9 cellular contexts compared by ENCODE assay signal in genomic region chr12:49903700-49904423, GRCh38. TPM values are rescaled to one million over a fixed set of nuclear protein-coding genes. Genes with fewer than 3 reads are reported as not detected.
DNase-seq lines count a peak whose midpoint lies in the region; ATAC-seq and TF ChIP-seq lines count a peak whose summit lies in the region.
"Had no signal": no experiment of that assay in that cellular context is flagged by ENCODE, and none has a peak within 500 bp of the region (broad histone marks: within the 10 kb centered on the region; RNA-seq: fewer than 3 reads in every experiment).

Gene FAIM2 (minus strand): TSS chr12:49903900. CDS start chr12:49903792, 108 bp downstream.

- no peaks in the 10 kb centered on the region for H3K36me3 Mint-ChIP-seq in neural progenitor cell

- peaks cover 15% of the 10 kb centered on the region for H3F3A ChIP-seq in neural progenitor cell (ENCODE audit: low read depth)
- H3F3A ChIP-seq in MM.1S (ENCODE audit: insufficient read depth, low read length): no peaks in the 10 kb centered on the region

- H3K4me2 ChIP-seq in neural progenitor cell (peak within 1 kb of the TSS; percentile 77), MM.1S (ENCODE audit: low read depth, low read length) (no peak within 1 kb of the TSS)

- H3K4me3 Mint-ChIP-seq in neural progenitor cell: peak within 1 kb of the TSS; percentile 75

- peaks cover 9% of the 10 kb centered on the region for H3K27me3 ChIP-seq in BJ (ENCODE audit: control insufficient read depth, insufficient read depth, low read length)
- peaks cover 22% of the 10 kb centered on the region for H3K27me3 ChIP-seq in neural progenitor cell
- peaks cover 6% of the 10 kb centered on the region for H3K27me3 ChIP-seq in thymus (ENCODE audit: control insufficient read depth, insufficient read depth)
- peaks cover 14% of the 10 kb centered on the region; the same call in 1 of the 2 replicates for H3K27me3 ChIP-seq in MM.1S (replicated peaks; ENCODE audit: insufficient read depth, low read length)

- H3K36me3 ChIP-seq in BJ (ENCODE audit: control insufficient read depth, insufficient read depth, low read length): no peaks in the 10 kb centered on the region
- no peaks in the 10 kb centered on the region for H3K36me3 ChIP-seq in neural progenitor cell
- no peaks in the 10 kb centered on the region for H3K36me3 ChIP-seq in thymus (ENCODE audit: control insufficient read depth, insufficient read depth)
- H3K36me3 ChIP-seq in MM.1S (replicated peaks; ENCODE audit: insufficient read depth, low read length): no peaks in the 10 kb centered on the region

- ATAC-seq in GM19023 (IDR thresholded peaks at IDR 0.05; ENCODE audit: unreplicated experiment): no peak
- ATAC-seq: left colon had no signal

- no peak within 1 kb of the TSS for H3K9ac ChIP-seq in neural progenitor cell
- no peak within 1 kb of the TSS for H3K9ac ChIP-seq in MM.1S (ENCODE audit: low read length)

- no peak for TF ChIP-seq CTCF in BJ (IDR thresholded peaks at IDR 0.05; ENCODE audit: insufficient read depth, low read depth, low read length)
- TF ChIP-seq CTCF in neural progenitor cell (IDR thresholded peaks at IDR 0.05): no peak
- no peak for TF ChIP-seq CTCF in MM.1S (IDR thresholded peaks at IDR 0.05; ENCODE audit: low read length)

- no peaks in the 10 kb centered on the region for H3K9me3 ChIP-seq in neural progenitor cell (ENCODE audit: low read depth)
- no peaks in the 10 kb centered on the region for H3K9me3 ChIP-seq in thymus (ENCODE audit: control insufficient read depth)
- no peaks in the 10 kb centered on the region for H3K9me3 ChIP-seq in MM.1S (replicated peaks; ENCODE audit: insufficient read depth, low read length)

- H3K9me2 ChIP-seq in MM.1S (replicated peaks; ENCODE audit: insufficient read depth, low read length): no peaks in the 10 kb centered on the region

- no peaks in the 10 kb centered on the region for H3K9me3 Mint-ChIP-seq in neural progenitor cell

- H3K4me1 Mint-ChIP-seq in neural progenitor cell: peaks cover 24% of the 10 kb centered on the region

- H4K20me1 ChIP-seq in neural progenitor cell (ENCODE audit: low read depth) (no peaks in the 10 kb centered on the region), MM.1S (ENCODE audit: insufficient read depth, low read length) (no peaks in the 10 kb centered on the region)

- H2AFZ ChIP-seq in neural progenitor cell (replicated peaks) (peak within 1 kb of the TSS; percentile 98), MM.1S (ENCODE audit: low read length) (no peak within 1 kb of the TSS)

- POLR2A ChIA-PET in BJ (lab: Charles Lee): no interaction called here

- H3K27ac Mint-ChIP-seq in neural progenitor cell: peak within 1 kb of the TSS; percentile 79

- 5% methylated on average over 56 of the region's 56 CpGs for WGBS in thymus

- no peaks in the 10 kb centered on the region for H3K79me2 ChIP-seq in neural progenitor cell (ENCODE audit: low read depth)
- H3K79me2 ChIP-seq in MM.1S (ENCODE audit: low read length): no peaks in the 10 kb centered on the region

- peaks cover 14% of the 10 kb centered on the region for H3K4me1 ChIP-seq in neural progenitor cell
- H3K4me1 ChIP-seq in thymus (ENCODE audit: control insufficient read depth, insufficient read depth, low read length): no peaks in the 10 kb centered on the region
- H3K4me1 ChIP-seq in MM.1S (ENCODE audit: low read length): no peaks in the 10 kb centered on the region

- CTCF ChIA-PET in BJ (lab: Yijun Ruan, JAX): interaction anchor here (0.7 to 0.8 kb wide), 2 partner anchors 9 to 19 kb away, joined by 3 read pairs; no protein-coding TSS in a partner anchor

- no peak within 1 kb of the TSS for H3K27ac ChIP-seq in neural progenitor cell
- no peak within 1 kb of the TSS for H3K27ac ChIP-seq in thymus (ENCODE audit: low read depth)
- H3K27ac ChIP-seq in MM.1S (ENCODE audit: low read length): no peak within 1 kb of the TSS

- peak within 1 kb of the TSS; percentile 29 for H3K4me3 ChIP-seq in BJ (ENCODE audit: low read depth, low read length)
- peak within 1 kb of the TSS; percentile 40 for H3K4me3 ChIP-seq in neural progenitor cell
- H3K4me3 ChIP-seq in thymus (ENCODE audit: low read length): peak within 1 kb of the TSS; percentile 13
- no peak within 1 kb of the TSS for H3K4me3 ChIP-seq in MM.1S (ENCODE audit: low read length)

- H3K27me3 Mint-ChIP-seq in neural progenitor cell (ENCODE audit: insufficient read depth, low read depth): peaks cover 9% of the 10 kb centered on the region

- DNase-seq in BJ (ENCODE audit: low read depth): peak; percentile 7
- DNase-seq in NCI-H187 (lab: John Stamatoyannopoulos, UW): peak; percentile 63 to 80
- DNase-seq in activated T-cell treated with anti-CD3 and anti-CD28 coated beads, Interleukin-2, amount 50 U/mL, for 1 hour: peak; percentile 57
- DNase-seq in fibroblast of gingiva (ENCODE audit: low read depth): peak; percentile 67
- DNase-seq in neural progenitor cell (ENCODE audit: low spot score): peak; percentile 62
- no peak for DNase-seq in MM.1S

RNA-seq across cellular contexts. Expression of gene FAIM2, which starts in this region (rescaled TPM):
- 1.4 and 3.6 TPM in 2 replicates for polyA plus RNA-seq in BJ (2011; rRNA removed)
- 1.5 and 3.5 TPM in 2 replicates for polyA minus RNA-seq in BJ (2011; rRNA and poly(A)+ RNA removed)
- 0.39 and 1.2 TPM in 2 replicates for total RNA-seq in neural progenitor cell (ENCODE audit: low replicate concordance)
- polyA plus RNA-seq in thymus: 0.41 TPM
